In genomic region chr10:94402204-94403033, GRCh38 we compare ENCODE assay signal across 8 cellular contexts. TPM values are rescaled to one million over a fixed set of nuclear protein-coding genes. Genes with fewer than 3 reads are reported as not detected.
DNase-seq lines count a peak whose midpoint lies in the region; ATAC-seq and TF ChIP-seq lines count a peak whose summit lies in the region.

TBC1D12 (plus strand) TSS chr10:94402541; CDS start chr10:94402614, 73 bp downstream.

- H3K9ac ChIP-seq in HUES64 (ENCODE audit: low read depth, low read length) = peak within 1 kb of the TSS; percentile 53; the same call in 1 of the 2 replicates
- H3K9ac ChIP-seq in neuronal stem cell (ENCODE audit: low read depth, low read length, poor library complexity) = peak within 1 kb of the TSS; percentile 93

- peak within 1 kb of the TSS; percentile 98 for H3K18ac ChIP-seq in neuronal stem cell (ENCODE audit: low read length)

- no peaks in the 10 kb centered on the region for H4K20me1 ChIP-seq in OCI-LY7 (ENCODE audit: insufficient read depth, low read length)

- peak; percentile 97 for DNase-seq in EL
- DNase-seq in OCI-LY7 (ENCODE audit: low spot score) = peak; percentile 79
- DNase-seq in activated naive CD8-positive, alpha-beta T cell treated with anti-CD3 and anti-CD28 coated beads for 36 hours = peak; percentile 48
- DNase-seq in glomerular visceral epithelial cell (ENCODE audit: extremely low spot score) = peak; percentile 97
- peak; percentile 86 for DNase-seq in neuronal stem cell (ENCODE audit: low spot score)

- H3K9me3 ChIP-seq in HUES64 (ENCODE audit: insufficient read depth, low read depth, low read length) (no peaks in the 10 kb centered on the region), OCI-LY7 (ENCODE audit: low read length) (no peaks in the 10 kb centered on the region), neuronal stem cell (replicated peaks in 1 of 2; ENCODE audit: control insufficient read depth in 2 of 2, insufficient read depth in 1 of 2, low read depth in 1 of 2, low read length in 2 of 2) (peaks cover 0 to 3% of the 10 kb centered on the region in 2 donors)

- H3K27ac ChIP-seq in HUES64 (ENCODE audit: low read depth, low read length) = no peak within 1 kb of the TSS
- peak within 1 kb of the TSS; percentile 43 for H3K27ac ChIP-seq in OCI-LY7 (ENCODE audit: low read depth, low read length, poor library complexity, severe bottlenecking)
- H3K27ac ChIP-seq in neuronal stem cell (replicated peaks; ENCODE audit: low read length) = peak within 1 kb of the TSS; percentile 35
- H3K27ac ChIP-seq in urinary bladder (ENCODE audit: low read depth) = peak within 1 kb of the TSS; percentile 87

- H3K4me3 ChIP-seq in HUES64 (ENCODE audit: low read length) (peak within 1 kb of the TSS; percentile 76), OCI-LY7 (ENCODE audit: low read depth, low read length, poor library complexity, severe bottlenecking) (peak within 1 kb of the TSS; percentile 81), neuronal stem cell (ENCODE audit: low read length in 2 of 2) (peak within 1 kb of the TSS; percentile 91 to 92), urinary bladder (ENCODE audit: low read depth, low read length) (peak within 1 kb of the TSS; percentile 82)

- peak within 1 kb of the TSS; percentile 22 for H2BK12ac ChIP-seq in neuronal stem cell (ENCODE audit: low read length)

- CTCF ChIA-PET in OCI-LY7 (lab: Charles Lee; ENCODE audit: unreplicated experiment) = no interaction called here

- H2AK5ac ChIP-seq in neuronal stem cell (ENCODE audit: low read depth, low read length) = peak within 1 kb of the TSS; percentile 28

- H3K79me1 ChIP-seq in neuronal stem cell (ENCODE audit: low read depth, low read length) = no peaks in the 10 kb centered on the region

- H2BK15ac ChIP-seq in neuronal stem cell (ENCODE audit: low read length) = peak within 1 kb of the TSS; percentile 67

- H3K14ac ChIP-seq in neuronal stem cell (ENCODE audit: low read length) = peak within 1 kb of the TSS; percentile 56

- POLR2A ChIA-PET in OCI-LY7 (lab: Charles Lee) = interaction anchor here (1.3 kb wide), 1 partner anchor 39 kb away, joined by 8 read pairs; the partner anchor contains the start of gene NOC3L

- peak within 1 kb of the TSS; percentile 69 for H3K4me2 ChIP-seq in OCI-LY7 (ENCODE audit: low read length)
- peak within 1 kb of the TSS; percentile 86 for H3K4me2 ChIP-seq in neuronal stem cell (ENCODE audit: insufficient read depth, low read length, poor library complexity, severe bottlenecking)

- no peak within 1 kb of the TSS for H4K91ac ChIP-seq in neuronal stem cell (ENCODE audit: low read depth, low read length, poor library complexity)

- H3K79me2 ChIP-seq in OCI-LY7 (ENCODE audit: insufficient read depth, low read depth, low read length) = peaks cover 4% of the 10 kb centered on the region; the same call in 1 of the 2 replicates

- peaks cover 4% of the 10 kb centered on the region for H3K9me3 Mint-ChIP-seq in activated naive CD8-positive, alpha-beta T cell treated with anti-CD3 and anti-CD28 coated beads for 36 hours

- no peaks in the 10 kb centered on the region for H3K36me3 ChIP-seq in HUES64 (ENCODE audit: insufficient read depth, low read length)
- H3K36me3 ChIP-seq in OCI-LY7 (ENCODE audit: insufficient read depth, low read length) = no peaks in the 10 kb centered on the region
- H3K36me3 ChIP-seq in neuronal stem cell (replicated peaks in 1 of 2; ENCODE audit: control insufficient read depth in 2 of 2, insufficient read depth in 2 of 2, low read length in 2 of 2) = no peaks in the 10 kb centered on the region
- H3K36me3 ChIP-seq in urinary bladder (ENCODE audit: insufficient read depth) = no peaks in the 10 kb centered on the region

- peak within 1 kb of the TSS; percentile 58 for H3K4me3 Mint-ChIP-seq in activated naive CD8-positive, alpha-beta T cell treated with anti-CD3 and anti-CD28 coated beads for 36 hours

- H3K4me1 Mint-ChIP-seq in activated naive CD8-positive, alpha-beta T cell treated with anti-CD3 and anti-CD28 coated beads for 36 hours = peaks cover 5% of the 10 kb centered on the region

- intact Hi-C loops in OCI-LY7 (cut with micrococcal nuclease; ENCODE audit: unreplicated experiment) = loop anchor here (2.0 to 10.0 kb wide), 3 partner anchors 40 to 1128 kb away; partner anchors contain the start of genes HELLS and NOC3L

- no peaks in the 10 kb centered on the region for H3K9me2 ChIP-seq in OCI-LY7 (ENCODE audit: insufficient read depth, low read length)

- H3K4me1 ChIP-seq in HUES64 (ENCODE audit: insufficient read depth, low read length) = 0 out of 2 replicates have a peak, but pooled peaks cover 5% of the 10 kb centered on the region
- H3K4me1 ChIP-seq in OCI-LY7 (ENCODE audit: insufficient read depth, low read length, poor library complexity, severe bottlenecking) = no peaks in the 10 kb centered on the region
- H3K4me1 ChIP-seq in neuronal stem cell (ENCODE audit: control insufficient read depth in 2 of 2, insufficient read depth in 1 of 2, low read depth in 1 of 2, low read length in 2 of 2) = peaks cover 0 to 1% of the 10 kb centered on the region in 2 donors
- H3K4me1 ChIP-seq in urinary bladder (ENCODE audit: insufficient read depth) = peaks cover 2% of the 10 kb centered on the region

- ATAC-seq in GM21619 (IDR thresholded peaks at IDR 0.05; ENCODE audit: unreplicated experiment) = peak; percentile 74

- H3K27me3 ChIP-seq in HUES64 (ENCODE audit: insufficient read depth, low read length) = peaks cover 42% of the 10 kb centered on the region
- H3K27me3 ChIP-seq in neuronal stem cell (ENCODE audit: control insufficient read depth in 3 of 3, insufficient read depth in 3 of 3, low read depth in 1 of 3, low read length in 3 of 3) = peaks cover 0 to 14% (median 0%) of the 10 kb centered on the region in 3 experiments

- H2AFZ ChIP-seq in OCI-LY7 (ENCODE audit: low read length) (peak within 1 kb of the TSS; percentile 95), neuronal stem cell (ENCODE audit: low read length) (peak within 1 kb of the TSS; percentile 94)

- TF ChIP-seq CTCF in OCI-LY7 (conservative IDR thresholded peaks at IDR 0.05; ENCODE audit: low read length) = no peak

- no TSS peak for BruUV-seq in OCI-LY7 (replicated peaks; lab: Mats Ljungman, UMichigan)

- H4K8ac ChIP-seq in neuronal stem cell (ENCODE audit: low read depth, low read length) = no peak within 1 kb of the TSS

- peaks cover 78% of the 10 kb centered on the region for H3K27me3 Mint-ChIP-seq in activated naive CD8-positive, alpha-beta T cell treated with anti-CD3 and anti-CD28 coated beads for 36 hours

- H3K23ac ChIP-seq in neuronal stem cell (ENCODE audit: low read depth, low read length, poor library complexity) = peak within 1 kb of the TSS; percentile 80

- no peak within 1 kb of the TSS for H2BK120ac ChIP-seq in neuronal stem cell (ENCODE audit: low read depth, low read length)

- H3K4ac ChIP-seq in neuronal stem cell (ENCODE audit: low read length) = no peak within 1 kb of the TSS

- under 1% methylated on average over 82 of the region's 82 CpGs for WGBS in HUES64
- no CpG with 5 or more reads among the region's 82 CpGs for WGBS in neuronal stem cell (ENCODE audit: extremely low coverage in 2 of 2, insufficient read length in 2 of 2, insufficient replicate concordance in 1 of 2), 2 donors
- WGBS in urinary bladder = under 1% methylated on average over 82 of the region's 82 CpGs

- H2BK5ac ChIP-seq in neuronal stem cell (ENCODE audit: low read length) = peak within 1 kb of the TSS; percentile 39

- no peak within 1 kb of the TSS for H3K27ac Mint-ChIP-seq in activated naive CD8-positive, alpha-beta T cell treated with anti-CD3 and anti-CD28 coated beads for 36 hours

- peaks cover 6% of the 10 kb centered on the region for H3K36me3 Mint-ChIP-seq in activated naive CD8-positive, alpha-beta T cell treated with anti-CD3 and anti-CD28 coated beads for 36 hours

RNA-seq across cellular contexts. Expression of gene TBC1D12, which starts in this region (rescaled TPM):
- 2.0 TPM for polyA plus RNA-seq in HUES64 (2013, experiment 1 of 2)
- polyA plus RNA-seq in HUES64 (2013, experiment 2 of 2) = 2.0 TPM
- total RNA-seq in OCI-LY7 (2014; rRNA removed; shearing (Covaris generic)) = 3.9 and 5.0 TPM in 2 replicates
- total RNA-seq in OCI-LY7 (2022) = 1.9 and 2.2 TPM in 2 replicates
- total RNA-seq in activated naive CD8-positive, alpha-beta T cell treated with anti-CD3 and anti-CD28 coated beads for 36 hours = under 1 TPM; 0.33 to 0.70 TPM
- polyA plus RNA-seq in neuronal stem cell (2013, experiment 1 of 2) = 5.8 TPM
- polyA plus RNA-seq in neuronal stem cell (2013, experiment 2 of 2) = 5.2 TPM
- 52.9 TPM for total RNA-seq in urinary bladder
- polyA plus RNA-seq in urinary bladder = 8.6 TPM

Comparison
In these comparisons a context has a peak if more than half of its experiments do, and no peak if none do; other contexts are left out.
1. Peak in DNase-seq in activated naive CD8-positive, alpha-beta T cell treated with anti-CD3 and anti-CD28 coated beads for 36 hours; RNA of the gene not detected or under 1 TPM.